8 cellular contexts compared by ENCODE assay signal in genomic region chr17:68011199-68011665, GRCh38. TPM values are rescaled to one million over a fixed set of nuclear protein-coding genes. Genes with fewer than 3 reads are reported as not detected.
DNase-seq lines count a peak whose midpoint lies in the region; ATAC-seq and TF ChIP-seq lines count a peak whose summit lies in the region.

No MANE protein-coding gene starts in this region.

- H3K4me3 Mint-ChIP-seq in immature natural killer cell = peak overlapping the region; percentile 54 to 76 (median 72)

- no peak overlapping the region for H3K27ac ChIP-seq in DND-41 (ENCODE audit: low read length)

- H3K4me1 Mint-ChIP-seq in immature natural killer cell = peaks cover 7 to 8% of the 10 kb centered on the region in 2 donors

- H3K36me3 Mint-ChIP-seq in immature natural killer cell = peaks cover 0 to 3% (median 0%) of the 10 kb centered on the region in 3 donors

- peaks cover 0 to 2% (median 0%) of the 10 kb centered on the region in 6 donors for H3K9me3 Mint-ChIP-seq in immature natural killer cell

- peak overlapping the region; percentile 53 for H3K4me2 ChIP-seq in DND-41 (ENCODE audit: insufficient read depth, low read length)

- H3K9ac ChIP-seq in DND-41 (ENCODE audit: low read depth, low read length) = no peak overlapping the region

- no peak overlapping the region for H3K27ac Mint-ChIP-seq in immature natural killer cell

- peak; percentile 73 for ATAC-seq in DND-41 (ENCODE audit: insufficient read depth, low read depth)
- ATAC-seq in HG03342 (IDR thresholded peaks at IDR 0.05; ENCODE audit: unreplicated experiment) = peak; percentile 67
- ATAC-seq in HG02884 (IDR thresholded peaks at IDR 0.05; ENCODE audit: unreplicated experiment) = no peak

- no peaks in the 10 kb centered on the region for H3K36me3 ChIP-seq in DND-41 (ENCODE audit: insufficient read depth, low read length)

- peak; percentile 76 for TF ChIP-seq CTCF in DND-41 (IDR thresholded peaks at IDR 0.05; ENCODE audit: borderline replicate concordance, extremely low read depth, low read length, poor library complexity, severe bottlenecking)

- peak; percentile 39 for DNase-seq in DND-41
- DNase-seq in T-helper 1 cell = peak; percentile 30 to 56 (median 50)
- peak; percentile 15 for DNase-seq in amniotic epithelial cell (ENCODE audit: low read depth)
- DNase-seq in immature natural killer cell = peak; percentile 61 to 68 (median 62)
- DNase-seq in stimulated activated CD4-positive, alpha-beta T cell treated with anti-CD3 and anti-CD28 coated beads, Interleukin-2, amount 100 ng/mL, for 48 hours = peak; percentile 76 to 80
- no peak for DNase-seq in NCI-H1436 treated with DMSO at 0.1 percent for 48 hours (lab: John Stamatoyannopoulos, UW)

- H3K4me1 ChIP-seq in DND-41 (ENCODE audit: insufficient read depth, low read length) = peaks cover 5% of the 10 kb centered on the region; the same call in 1 of the 2 replicates

- no peaks in the 10 kb centered on the region for H3K27me3 ChIP-seq in DND-41 (ENCODE audit: insufficient read depth, low read length, poor library complexity)

- H3K79me2 ChIP-seq in DND-41 (ENCODE audit: insufficient read depth, low read length) = no peaks in the 10 kb centered on the region

- peaks cover 0 to 2% (median 0%) of the 10 kb centered on the region in 3 donors for H3K27me3 Mint-ChIP-seq in immature natural killer cell (ENCODE audit: low read depth in 3 of 3)

- no peaks in the 10 kb centered on the region for H4K20me1 ChIP-seq in DND-41 (ENCODE audit: insufficient read depth, low read length)

- no peaks in the 10 kb centered on the region for H3K9me3 ChIP-seq in DND-41 (ENCODE audit: insufficient read depth, low read length, severe bottlenecking)

- H2AFZ ChIP-seq in DND-41 (ENCODE audit: low read depth, low read length) = peak overlapping the region; percentile 70

- H3K4me3 ChIP-seq in DND-41 (ENCODE audit: low read depth in 1 of 2, low read length in 2 of 2) = peak overlapping the region in 1 of 2 experiments; percentile 42; a peak in 1 of 4 replicates

RNA-seq across cellular contexts. Expression of gene C17orf58, which starts 15.0 kb away (rescaled TPM):
- 10 to 100 TPM in 1 of 3 donors, 1 to 10 TPM in 2; 7.3 to 15.5 (median 8.6) TPM for polyA plus RNA-seq in immature natural killer cell

RNA-seq across cellular contexts. Expression of gene KPNA2, which starts 24.3 kb away (rescaled TPM):
- 10 to 100 TPM; 26.3 to 42.4 (median 39.4) TPM for polyA plus RNA-seq in immature natural killer cell
